In the genomic region with DNA sequence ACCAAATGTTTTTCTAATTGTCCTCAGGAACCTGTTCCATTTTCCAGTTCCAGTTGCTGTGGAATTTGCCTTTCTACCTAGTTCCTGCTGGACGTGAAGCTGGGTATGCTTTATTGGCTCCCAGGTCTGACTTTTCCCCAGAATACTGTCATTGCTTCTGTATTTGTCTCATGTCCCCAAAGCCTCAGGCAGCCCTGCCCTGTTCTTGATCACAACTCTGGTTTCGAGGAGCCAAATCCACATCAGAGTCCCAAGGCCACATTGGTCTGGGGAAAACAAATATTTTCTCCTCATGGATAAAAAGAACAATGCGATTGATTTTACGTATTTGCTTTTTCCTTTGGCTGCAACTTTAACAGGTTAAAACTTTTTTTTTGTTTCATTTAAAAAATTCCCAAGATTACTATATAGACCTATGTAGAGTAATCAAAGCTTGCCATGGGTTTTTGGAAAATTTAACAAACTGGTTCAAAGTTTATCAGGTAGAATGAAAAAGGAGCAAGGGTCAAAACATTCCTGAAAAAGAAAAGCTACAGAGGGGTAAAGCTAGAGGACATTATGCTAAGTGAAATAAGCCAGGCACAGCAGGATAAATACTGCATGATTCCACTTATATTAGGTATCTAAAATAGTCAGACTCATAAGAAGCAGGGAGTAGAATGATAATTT, we compare ENCODE assay signal across 17 cellular contexts.
DNase-seq lines count a peak whose midpoint lies in the region; ATAC-seq, FAIRE-seq and TF ChIP-seq lines count a peak whose summit lies in the region.
"Had no signal": no experiment of that assay in that cellular context is flagged by ENCODE, and none has a peak within 500 bp of the region (broad histone marks: within the 10 kb centered on the region; RNA-seq: fewer than 3 reads in every experiment).

No MANE protein-coding gene starts in this region.

- POLR2A ChIA-PET in HepG2 (lab: Yijun Ruan, JAX), result no interaction called here

- intact Hi-C loops in HepG2 (cut with micrococcal nuclease; ENCODE audit: unreplicated experiment) (no loop called here), left ventricle myocardium superior (cut with micrococcal nuclease) (no loop called here)

- H3K9me2 ChIP-seq in GM23338 (ENCODE audit: insufficient read depth), result no peaks in the 10 kb centered on the region

- H3K27me3 ChIP-seq in GM23338 (ENCODE audit: insufficient read depth) (no peaks in the 10 kb centered on the region), adipocyte (replicated peaks; ENCODE audit: control insufficient read depth, insufficient read depth, low read length) (no peaks in the 10 kb centered on the region), HepG2 (ENCODE audit: control insufficient read depth in 1 of 2, insufficient read depth in 2 of 2, low read length in 2 of 2) (peaks cover 0 to 5% of the 10 kb centered on the region in 2 experiments; a peak in 2 of 5 replicates), trophoblast cell (ENCODE audit: insufficient read depth, low read length) (no peaks in the 10 kb centered on the region)
- H3K27me3 ChIP-seq: BLaER1 had no signal

- H3K36me3 ChIP-seq in GM23338 (ENCODE audit: insufficient read depth), result no peaks in the 10 kb centered on the region
- no peaks in the 10 kb centered on the region for H3K36me3 ChIP-seq in adipocyte (ENCODE audit: control insufficient read depth, insufficient read depth, low read length, severe bottlenecking)
- H3K36me3 ChIP-seq in HepG2 (replicated peaks in 1 of 2; ENCODE audit: control insufficient read depth in 1 of 2, insufficient read depth in 2 of 2, low read length in 2 of 2), result no peaks in the 10 kb centered on the region
- H3K36me3 ChIP-seq in trophoblast cell (ENCODE audit: control insufficient read depth in 1 of 2, insufficient read depth in 2 of 2, low read length in 2 of 2), result no peaks in the 10 kb centered on the region
- H3K36me3 ChIP-seq: BLaER1 had no signal

- H3K9me3 Mint-ChIP-seq in GM23338, result no peaks in the 10 kb centered on the region
- H3K9me3 Mint-ChIP-seq: CD8-positive, alpha-beta T cell had no signal

- in situ Hi-C loops in HepG2 (cut with HindIII; ENCODE audit: extremely low pct_ligation_motif_present, low pct_unique_long_range_greater_than_20kb), result no loop called here

- FAIRE-seq in HepG2 (lab: Jason Lieb, UNC), result no peak
- FAIRE-seq: GM12878 had no signal

- H3K4me3 ChIP-seq in GM23338, result no peak overlapping the region
- H3K4me3 ChIP-seq in adipocyte (ENCODE audit: low read length), result peak overlapping the region; percentile 30
- no peak overlapping the region for H3K4me3 ChIP-seq in HepG2 (replicated peaks in 1 of 3; ENCODE audit: insufficient read depth in 1 of 3, low read depth in 2 of 3, low read length in 3 of 3)
- H3K4me3 ChIP-seq in trophoblast cell (ENCODE audit: low read depth, low read length), result no peak overlapping the region
- H3K4me3 ChIP-seq: BLaER1, GM12878 had no signal

- no peak overlapping the region for H3K23ac ChIP-seq in trophoblast cell (ENCODE audit: low read length)

- no peak overlapping the region for H3K18ac ChIP-seq in trophoblast cell (ENCODE audit: low read length)

- H3K4ac ChIP-seq in trophoblast cell (ENCODE audit: low read depth, low read length), result no peak overlapping the region

- peaks cover 3% of the 10 kb centered on the region for H3K27me3 Mint-ChIP-seq in GM23338 (ENCODE audit: insufficient read depth, low read depth, poor library complexity)

- H3K4me2 ChIP-seq in GM23338 (no peak overlapping the region), HepG2 (ENCODE audit: low read depth, low read length) (peak overlapping the region; percentile 50), trophoblast cell (ENCODE audit: low read length) (no peak overlapping the region)
- H3K4me2 ChIP-seq: BLaER1 had no signal

- H2AFZ ChIP-seq in GM23338 (peak overlapping the region; percentile 34; the same call in 1 of the 2 replicates), HepG2 (ENCODE audit: low read length) (no peak overlapping the region), trophoblast cell (ENCODE audit: insufficient read depth, low read length, poor library complexity) (no peak overlapping the region)

- no peak overlapping the region for H2BK120ac ChIP-seq in trophoblast cell (ENCODE audit: insufficient read depth, low read length, poor library complexity)

- TF ChIP-seq EP300 in HepG2 (IDR thresholded peaks at IDR 0.05; ENCODE audit: low read depth in 2 of 2, low read length in 2 of 2) (no peak), HepG2 (CRISPR knock-in tag; IDR thresholded peaks at IDR 0.05; ENCODE audit: borderline replicate concordance) (no peak)

- no peak overlapping the region for H2BK12ac ChIP-seq in trophoblast cell (ENCODE audit: low read length)

- no peak overlapping the region for H4K12ac ChIP-seq in trophoblast cell (ENCODE audit: low read depth, low read length)

- H3K9me3 ChIP-seq in adipocyte (ENCODE audit: control insufficient read depth, low read length), result no peaks in the 10 kb centered on the region
- H3K9me3 ChIP-seq in HepG2 (ENCODE audit: low read length), result no peaks in the 10 kb centered on the region
- no peaks in the 10 kb centered on the region for H3K9me3 ChIP-seq in trophoblast cell (ENCODE audit: insufficient read depth, low read depth, low read length)
- H3K9me3 ChIP-seq: BLaER1 had no signal

- no peak overlapping the region for H3K14ac ChIP-seq in trophoblast cell (ENCODE audit: low read length)

- H3K27ac ChIP-seq in GM23338 (ENCODE audit: low read depth) (no peak overlapping the region), HepG2 (ENCODE audit: extremely low read length, insufficient read depth, low read length) (no peak overlapping the region), trophoblast cell (ENCODE audit: low read depth, low read length) (no peak overlapping the region)
- H3K27ac ChIP-seq: BLaER1 had no signal

- H3K4me1 ChIP-seq in GM23338 (ENCODE audit: insufficient read depth), result peaks cover 1% of the 10 kb centered on the region
- peaks cover 41% of the 10 kb centered on the region for H3K4me1 ChIP-seq in adipocyte (ENCODE audit: control insufficient read depth, insufficient read depth, low read length)
- peaks cover 14% of the 10 kb centered on the region for H3K4me1 ChIP-seq in HepG2 (ENCODE audit: insufficient read depth, low read length)
- H3K4me1 ChIP-seq in trophoblast cell (ENCODE audit: control insufficient read depth in 1 of 2, insufficient read depth in 2 of 2, low read length in 2 of 2), result peaks cover 5 to 11% of the 10 kb centered on the region in 2 experiments

- H3K27ac Mint-ChIP-seq in GM23338, result no peak overlapping the region
- H3K27ac Mint-ChIP-seq: CD8-positive, alpha-beta T cell had no signal

- H4K91ac ChIP-seq in trophoblast cell (ENCODE audit: low read depth, low read length), result no peak overlapping the region

- DNase-seq in GM23338 (ENCODE audit: low spot score), result no peak
- DNase-seq in adipocyte (ENCODE audit: low read depth), result no peak
- no peak for DNase-seq in HepG2 (ENCODE audit: low spot score)
- peak; percentile 46 to 78 for DNase-seq in trophoblast cell
- no peak for DNase-seq in NK-92 (lab: John Stamatoyannopoulos, UW; ENCODE audit: unreplicated experiment)
- DNase-seq in left ventricle myocardium superior, result no peak
- DNase-seq: 8988T; Calu3; CD8-positive, alpha-beta T cell; DMS79 treated with DMSO at 0.1 percent for 48 hours; GOT3; H7 had no signal

- no peak for TF ChIP-seq POLR2A in HepG2 (IDR thresholded peaks at IDR 0.05; ENCODE audit: insufficient read depth in 1 of 2, low read depth in 2 of 2, low read length in 2 of 2)

- H3K79me1 ChIP-seq in trophoblast cell (ENCODE audit: low read length), result no peaks in the 10 kb centered on the region

- no peaks in the 10 kb centered on the region for H4K20me1 ChIP-seq in GM23338 (replicated peaks; ENCODE audit: insufficient read depth)
- H4K20me1 ChIP-seq in HepG2 (ENCODE audit: insufficient read depth, low read length), result no peaks in the 10 kb centered on the region
- H4K20me1 ChIP-seq: BLaER1 had no signal

- H3K79me2 ChIP-seq in GM23338 (replicated peaks; ENCODE audit: insufficient read depth) (no peaks in the 10 kb centered on the region), HepG2 (ENCODE audit: insufficient read depth, low read length) (no peaks in the 10 kb centered on the region), trophoblast cell (ENCODE audit: control insufficient read depth, insufficient read depth, low read length, poor library complexity) (no peaks in the 10 kb centered on the region)

- TF ChIP-seq CTCF in GM23338 (conservative IDR thresholded peaks at IDR 0.05; ENCODE audit: low read depth in 2 of 2) (no peak), HepG2 (CRISPR knock-in tag; IDR thresholded peaks at IDR 0.05) (no peak)

- H2AK5ac ChIP-seq in trophoblast cell (ENCODE audit: low read length), result no peak overlapping the region

- no peak for ATAC-seq in GM23338
- peak; percentile 80 for ATAC-seq in HepG2
- no peak for ATAC-seq in GM18873 (IDR thresholded peaks at IDR 0.05; ENCODE audit: low FRiP score, unreplicated experiment)
- no peak for ATAC-seq in left ventricle myocardium superior
- ATAC-seq: CD8-positive, alpha-beta T cell; HCT116 had no signal

- no peak overlapping the region for H3K4me3 Mint-ChIP-seq in GM23338
- H3K4me3 Mint-ChIP-seq: CD14-positive monocyte; CD8-positive, alpha-beta T cell had no signal

- no peaks in the 10 kb centered on the region for H3K36me3 Mint-ChIP-seq in GM23338 (ENCODE audit: low read depth)
- H3K36me3 Mint-ChIP-seq: CD14-positive monocyte; CD8-positive, alpha-beta T cell had no signal

- H3F3A ChIP-seq in GM23338 (replicated peaks; ENCODE audit: low read depth), result no peaks in the 10 kb centered on the region

- CTCF ChIA-PET in HepG2 (lab: Yijun Ruan, JAX; ENCODE audit: low intra/inter-chr PET ratio, low total read pairs), result no interaction called here

- H3K4me1 Mint-ChIP-seq in GM23338, result peaks cover 6% of the 10 kb centered on the region
- H3K4me1 Mint-ChIP-seq: CD14-positive monocyte had no signal

- no TSS peak for BruUV-seq in HepG2 (replicated peaks; lab: Mats Ljungman, UMichigan)

- H4K8ac ChIP-seq in trophoblast cell (ENCODE audit: low read depth, low read length), result no peak overlapping the region

- WGBS in HepG2 (ENCODE audit: low lambda C conversion rate), result 3% methylated on average over 4 of the region's 4 CpGs
- WGBS in trophoblast cell (ENCODE audit: extremely low coverage, insufficient coverage, insufficient read length), result no CpG with 5 or more reads among the region's 4 CpGs

- no peak overlapping the region for H2BK5ac ChIP-seq in trophoblast cell (ENCODE audit: low read depth, low read length, poor library complexity)

- no peak for TF ChIP-seq RAD21 in HepG2 (CRISPR knock-in tag; IDR thresholded peaks at IDR 0.05)

- H3K9ac ChIP-seq in adipocyte (ENCODE audit: low read length) (peak overlapping the region; percentile 72), HepG2 (ENCODE audit: insufficient read depth, low read depth, low read length) (no peak overlapping the region), trophoblast cell (ENCODE audit: low read length) (no peak overlapping the region)
- H3K9ac ChIP-seq: BLaER1 had no signal

TF ChIP-seq in GM23338, 12 proteins besides CTCF, POLR2A, EP300 and RAD21:
- TF ChIP-seq ZNF114 (CRISPR knock-in tag; IDR thresholded peaks at IDR 0.05) (no peak), POLR2AphosphoS5 (IDR thresholded peaks at IDR 0.05; ENCODE audit: low read depth) (no peak), EZH2phosphoT487 (IDR thresholded peaks at IDR 0.05; ENCODE audit: unreplicated experiment) (no peak)

TF ChIP-seq in HepG2, 621 proteins besides CTCF, POLR2A, EP300 and RAD21 (continues in another document):
- TF ChIP-seq PCBP2 (optimal IDR thresholded peaks at IDR 0.05; ENCODE audit: low read depth, low read length, poor library complexity, severe bottlenecking) (no peak), ZNF713 (CRISPR knock-in tag; IDR thresholded peaks at IDR 0.05) (no peak)

Comparison
In these comparisons a context has a peak if more than half of its experiments do, and no peak if none do; other contexts are left out.
1. DNase-seq: peak in trophoblast cell (2 of 2); none in GM23338 (single experiment), adipocyte (single experiment), HepG2 (single experiment), NK-92 (single experiment) and left ventricle myocardium superior (single experiment).